1 cellular context compared by ENCODE assay signal in the genomic region with DNA sequence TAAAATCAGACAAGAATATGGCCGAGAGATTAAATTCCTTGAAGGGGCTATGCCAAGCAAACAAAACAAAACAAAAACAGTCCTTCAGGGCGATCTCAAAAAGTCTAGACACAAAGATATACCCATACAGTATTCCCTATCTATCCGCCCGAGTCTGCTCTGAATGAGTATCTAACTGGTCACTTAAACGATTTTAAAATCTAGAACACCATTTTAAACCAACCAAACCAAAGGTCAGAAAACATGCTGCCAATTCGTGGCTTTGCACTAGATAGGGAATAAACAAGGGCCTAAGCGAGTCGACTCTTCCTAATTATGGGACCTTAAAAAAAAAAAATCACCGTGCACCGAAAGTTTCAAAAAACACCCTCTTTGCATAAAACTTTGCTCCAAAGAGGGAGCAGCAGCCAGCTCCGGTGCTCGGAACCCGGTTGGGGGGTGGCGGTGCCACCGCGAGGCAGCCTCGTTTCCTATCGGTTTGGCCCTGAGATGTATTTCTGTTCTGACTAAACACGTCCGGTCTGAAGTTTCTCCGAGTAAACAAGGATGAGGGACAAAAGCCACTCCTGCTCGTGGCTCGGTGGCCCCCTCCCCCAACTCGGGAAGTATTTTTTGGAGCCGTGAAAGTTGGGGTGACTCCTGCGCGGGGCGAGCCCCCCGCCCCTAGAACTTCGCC.
TF ChIP-seq lines count a peak whose summit lies in the region.

No MANE protein-coding gene starts in this region.

TF ChIP-seq in HepG2, 621 proteins besides CTCF, POLR2A, EP300 and RAD21 (continued from another document):
- no peak for TF ChIP-seq RFXANK (CRISPR knock-in tag; IDR thresholded peaks at IDR 0.05)
- 0 out of 2 replicates have a peak, but pooled peaks have one; percentile 56 for TF ChIP-seq SMYD3 (CRISPR knock-in tag; IDR thresholded peaks at IDR 0.05)
- no peak for TF ChIP-seq ZNF501 (CRISPR knock-in tag; IDR thresholded peaks at IDR 0.05)
- TF ChIP-seq ZNF773 (CRISPR knock-in tag; IDR thresholded peaks at IDR 0.05; ENCODE audit: borderline replicate concordance): no peak
- TF ChIP-seq SMARCE1 (IDR thresholded peaks at IDR 0.05; ENCODE audit: borderline replicate concordance): no peak
- TF ChIP-seq ZNF121 (CRISPR knock-in tag; IDR thresholded peaks at IDR 0.05): no peak
- no peak for TF ChIP-seq GPBP1L1 (CRISPR knock-in tag; IDR thresholded peaks at IDR 0.05)
- no peak for TF ChIP-seq ZNF746 (CRISPR knock-in tag; IDR thresholded peaks at IDR 0.05)
- no peak for TF ChIP-seq FOXO4 (CRISPR knock-in tag; conservative IDR thresholded peaks at IDR 0.05)
- TF ChIP-seq, protein P1, sequence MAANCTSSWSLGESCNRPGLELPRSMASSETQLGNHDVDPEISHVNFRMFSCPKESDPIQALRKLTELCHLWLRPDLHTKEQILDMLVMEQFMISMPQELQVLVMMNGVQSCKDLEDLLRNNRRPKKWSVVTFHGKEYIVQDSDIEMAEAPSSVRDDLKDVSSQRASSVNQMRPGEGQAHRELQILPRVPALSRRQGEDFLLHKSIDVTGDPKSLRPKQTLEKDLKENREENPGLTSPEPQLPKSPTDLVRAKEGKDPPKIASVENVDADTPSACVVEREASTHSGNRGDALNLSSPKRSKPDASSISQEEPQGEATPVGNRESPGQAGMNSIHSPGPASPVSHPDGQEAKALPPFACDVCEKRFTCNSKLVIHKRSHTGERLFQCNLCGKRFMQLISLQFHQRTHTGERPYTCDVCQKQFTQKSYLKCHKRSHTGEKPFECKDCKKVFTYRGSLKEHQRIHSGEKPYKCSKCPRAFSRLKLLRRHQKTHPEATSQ (CRISPR knock-in tag; IDR thresholded peaks at IDR 0.05; ENCODE audit: borderline replicate concordance): no peak
- no peak for TF ChIP-seq XBP1 (CRISPR knock-in tag; IDR thresholded peaks at IDR 0.05)
- TF ChIP-seq SRF (IDR thresholded peaks at IDR 0.05; ENCODE audit: low read depth, low read length): no peak
- TF ChIP-seq STAG1 (CRISPR knock-in tag; IDR thresholded peaks at IDR 0.05): 0 out of 2 replicates have a peak, but pooled peaks have one; percentile 11
- TF ChIP-seq SMAD9 (CRISPR knock-in tag; IDR thresholded peaks at IDR 0.05): no peak
- no peak for TF ChIP-seq ZNF337 (CRISPR knock-in tag; IDR thresholded peaks at IDR 0.05; ENCODE audit: borderline replicate concordance, low read depth)
- TF ChIP-seq CREB3 (CRISPR knock-in tag; IDR thresholded peaks at IDR 0.05): 0 out of 2 replicates have a peak, but pooled peaks have one; percentile 38
- TF ChIP-seq SETDB1 (CRISPR knock-in tag; IDR thresholded peaks at IDR 0.05; ENCODE audit: borderline replicate concordance): no peak
- TF ChIP-seq FOXA1 (IDR thresholded peaks at IDR 0.05): no peak
- peak; percentile 80 for TF ChIP-seq FOXA1 (CRISPR knock-in tag; IDR thresholded peaks at IDR 0.05)
- no peak; the same call in 2 of the 3 replicates for TF ChIP-seq MXI1 (IDR thresholded peaks at IDR 0.05; ENCODE audit: borderline replicate concordance, low read depth, low read length)
- TF ChIP-seq SP2 (CRISPR knock-in tag; IDR thresholded peaks at IDR 0.05): no peak
- TF ChIP-seq AGO2 (optimal IDR thresholded peaks at IDR 0.05; ENCODE audit: low read depth, low read length): no peak
- TF ChIP-seq, protein P2, sequence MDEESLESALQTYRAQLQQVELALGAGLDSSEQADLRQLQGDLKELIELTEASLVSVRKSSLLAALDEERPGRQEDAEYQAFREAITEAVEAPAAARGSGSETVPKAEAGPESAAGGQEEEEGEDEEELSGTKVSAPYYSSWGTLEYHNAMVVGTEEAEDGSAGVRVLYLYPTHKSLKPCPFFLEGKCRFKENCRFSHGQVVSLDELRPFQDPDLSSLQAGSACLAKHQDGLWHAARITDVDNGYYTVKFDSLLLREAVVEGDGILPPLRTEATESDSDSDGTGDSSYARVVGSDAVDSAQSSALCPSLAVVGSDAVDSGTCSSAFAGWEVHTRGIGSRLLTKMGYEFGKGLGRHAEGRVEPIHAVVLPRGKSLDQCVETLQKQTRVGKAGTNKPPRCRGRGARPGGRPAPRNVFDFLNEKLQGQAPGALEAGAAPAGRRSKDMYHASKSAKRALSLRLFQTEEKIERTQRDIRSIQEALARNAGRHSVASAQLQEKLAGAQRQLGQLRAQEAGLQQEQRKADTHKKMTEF (CRISPR knock-in tag; IDR thresholded peaks at IDR 0.05): peak; percentile 58; the same call in 1 of the 2 replicates
- TF ChIP-seq ZNF83 (CRISPR knock-in tag; IDR thresholded peaks at IDR 0.05; ENCODE audit: borderline replicate concordance): no peak
- TF ChIP-seq ATF5 (CRISPR knock-in tag; IDR thresholded peaks at IDR 0.05; ENCODE audit: low read depth): no peak
- no peak for TF ChIP-seq HNRNPK (IDR thresholded peaks at IDR 0.05; ENCODE audit: low read depth, low read length, poor library complexity, severe bottlenecking)
- TF ChIP-seq ZNF281 (CRISPR knock-in tag; IDR thresholded peaks at IDR 0.05; ENCODE audit: borderline replicate concordance): peak; percentile 77
- TF ChIP-seq, protein P3, sequence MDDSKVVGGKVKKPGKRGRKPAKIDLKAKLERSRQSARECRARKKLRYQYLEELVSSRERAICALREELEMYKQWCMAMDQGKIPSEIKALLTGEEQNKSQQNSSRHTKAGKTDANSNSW (CRISPR knock-in tag; IDR thresholded peaks at IDR 0.05; ENCODE audit: borderline replicate concordance): no peak
- no peak for TF ChIP-seq ZNF720 (CRISPR knock-in tag; IDR thresholded peaks at IDR 0.05)
- 0 out of 2 replicates have a peak, but pooled peaks have one; percentile 25 for TF ChIP-seq ZNF230 (CRISPR knock-in tag; IDR thresholded peaks at IDR 0.05)
- TF ChIP-seq SNAPC2 (CRISPR knock-in tag; IDR thresholded peaks at IDR 0.05): peak; percentile 47; the same call in 1 of the 2 replicates
- TF ChIP-seq, protein P4, sequence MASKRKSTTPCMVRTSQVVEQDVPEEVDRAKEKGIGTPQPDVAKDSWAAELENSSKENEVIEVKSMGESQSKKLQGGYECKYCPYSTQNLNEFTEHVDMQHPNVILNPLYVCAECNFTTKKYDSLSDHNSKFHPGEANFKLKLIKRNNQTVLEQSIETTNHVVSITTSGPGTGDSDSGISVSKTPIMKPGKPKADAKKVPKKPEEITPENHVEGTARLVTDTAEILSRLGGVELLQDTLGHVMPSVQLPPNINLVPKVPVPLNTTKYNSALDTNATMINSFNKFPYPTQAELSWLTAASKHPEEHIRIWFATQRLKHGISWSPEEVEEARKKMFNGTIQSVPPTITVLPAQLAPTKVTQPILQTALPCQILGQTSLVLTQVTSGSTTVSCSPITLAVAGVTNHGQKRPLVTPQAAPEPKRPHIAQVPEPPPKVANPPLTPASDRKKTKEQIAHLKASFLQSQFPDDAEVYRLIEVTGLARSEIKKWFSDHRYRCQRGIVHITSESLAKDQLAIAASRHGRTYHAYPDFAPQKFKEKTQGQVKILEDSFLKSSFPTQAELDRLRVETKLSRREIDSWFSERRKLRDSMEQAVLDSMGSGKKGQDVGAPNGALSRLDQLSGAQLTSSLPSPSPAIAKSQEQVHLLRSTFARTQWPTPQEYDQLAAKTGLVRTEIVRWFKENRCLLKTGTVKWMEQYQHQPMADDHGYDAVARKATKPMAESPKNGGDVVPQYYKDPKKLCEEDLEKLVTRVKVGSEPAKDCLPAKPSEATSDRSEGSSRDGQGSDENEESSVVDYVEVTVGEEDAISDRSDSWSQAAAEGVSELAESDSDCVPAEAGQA (IDR thresholded peaks at IDR 0.05; ENCODE audit: low read depth): no peak
- TF ChIP-seq, protein P4 (CRISPR knock-in tag; IDR thresholded peaks at IDR 0.05; ENCODE audit: borderline replicate concordance): peak; percentile 33; the same call in 1 of the 2 replicates
- peak; percentile 79 for TF ChIP-seq ZNF740 (CRISPR knock-in tag; IDR thresholded peaks at IDR 0.05)
- TF ChIP-seq ZKSCAN5 (CRISPR knock-in tag; IDR thresholded peaks at IDR 0.05): no peak
- no peak for TF ChIP-seq ZNF629 (CRISPR knock-in tag; conservative IDR thresholded peaks at IDR 0.05)
- no peak for TF ChIP-seq JDP2 (CRISPR knock-in tag; IDR thresholded peaks at IDR 0.05; ENCODE audit: borderline replicate concordance)
- no peak for TF ChIP-seq SALL1 (CRISPR knock-in tag; IDR thresholded peaks at IDR 0.05)
- no peak for TF ChIP-seq SP5 (CRISPR knock-in tag; IDR thresholded peaks at IDR 0.05; ENCODE audit: borderline replicate concordance, low read depth)
- no peak for TF ChIP-seq ZNF781 (CRISPR knock-in tag; IDR thresholded peaks at IDR 0.05; ENCODE audit: borderline replicate concordance, not compliant biosample characterization)
